ENCODE assay signal across 1 cellular context in the genomic region with DNA sequence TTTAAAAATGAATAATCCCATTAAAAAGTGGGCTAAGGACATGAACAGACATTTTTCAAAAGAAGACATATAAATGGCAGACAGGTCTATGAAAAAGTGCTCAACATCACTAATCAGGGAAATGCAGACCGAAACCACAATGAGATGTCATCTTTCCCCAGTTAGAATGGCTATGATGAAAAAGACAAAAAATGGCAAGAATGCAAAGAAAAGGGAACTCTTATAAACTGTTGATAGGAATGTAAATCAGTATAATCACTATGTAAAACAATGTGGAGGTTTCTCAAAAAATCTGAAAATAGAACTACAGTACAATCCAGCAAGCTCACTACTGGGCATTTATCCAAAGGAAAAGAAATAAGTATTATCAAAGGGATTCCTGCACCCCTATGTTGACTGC.
TF ChIP-seq lines count a peak whose summit lies in the region.

No MANE protein-coding gene starts in this region.

TF ChIP-seq in SK-N-SH, 30 proteins besides CTCF, POLR2A, EP300 and RAD21:
- no peak for TF ChIP-seq MAX (IDR thresholded peaks at IDR 0.05; ENCODE audit: low read depth)
- TF ChIP-seq NFIC (IDR thresholded peaks at IDR 0.05; ENCODE audit: borderline replicate concordance): peak; percentile 16; the same call in 1 of the 2 replicates
- peak; percentile 56; the same call in 1 of the 2 replicates for TF ChIP-seq TCF12 (IDR thresholded peaks at IDR 0.05)
- TF ChIP-seq SMC3 (IDR thresholded peaks at IDR 0.05; ENCODE audit: low read depth, low read length): no peak
- peak; percentile 29; the same call in 1 of the 2 replicates for TF ChIP-seq PBX3 (IDR thresholded peaks at IDR 0.05)
- 0 out of 2 replicates have a peak, but pooled peaks have one; percentile 13 for TF ChIP-seq MEF2A (IDR thresholded peaks at IDR 0.05; ENCODE audit: borderline replicate concordance, low read depth)
- no peak for TF ChIP-seq RFX5 (IDR thresholded peaks at IDR 0.05; ENCODE audit: low read length)
- peak; percentile 4; the same call in 1 of the 2 replicates for TF ChIP-seq JUND (IDR thresholded peaks at IDR 0.05)
- 0 out of 2 replicates have a peak, but pooled peaks have one; percentile 40 for TF ChIP-seq TEAD4 (IDR thresholded peaks at IDR 0.05; ENCODE audit: borderline replicate concordance, insufficient read depth)
- no peak for TF ChIP-seq USF2 (IDR thresholded peaks at IDR 0.05; ENCODE audit: borderline replicate concordance, low read depth, low read length)
- no peak for TF ChIP-seq FOXJ3 (CRISPR knock-in tag; IDR thresholded peaks at IDR 0.05)
